In the genomic region with DNA sequence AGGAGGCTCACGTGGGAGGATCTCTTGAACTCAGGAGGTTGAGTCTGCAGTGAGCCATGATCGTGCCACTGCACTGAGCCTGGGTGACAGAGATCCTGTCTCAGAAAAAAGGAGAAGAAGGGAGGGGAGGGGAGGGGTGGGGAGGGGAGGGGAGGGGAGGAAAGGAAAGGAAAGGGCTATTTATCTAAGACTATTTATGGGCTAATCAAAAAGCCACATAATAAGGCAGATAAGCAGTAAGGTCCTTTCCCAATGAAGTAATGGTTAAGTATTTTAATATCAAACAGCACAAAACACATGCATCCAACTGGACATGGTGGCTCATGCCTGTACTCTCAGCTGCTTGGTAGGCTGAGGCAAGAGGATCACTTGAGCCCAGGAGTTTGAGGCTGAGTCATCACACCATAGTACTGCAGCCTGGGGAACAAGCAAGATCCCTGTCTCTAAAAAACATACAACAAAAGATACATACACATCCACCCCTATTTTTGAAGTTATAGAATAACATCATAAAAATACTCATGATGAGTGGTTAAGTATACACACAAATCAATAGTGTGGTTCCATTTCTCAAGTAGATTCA, we compare ENCODE assay signal across 13 cellular contexts. TPM values are rescaled to one million over a fixed set of nuclear protein-coding genes. Genes with fewer than 3 reads are reported as not detected.
DNase-seq lines count a peak whose midpoint lies in the region; ATAC-seq, FAIRE-seq and TF ChIP-seq lines count a peak whose summit lies in the region.
"Had no signal": no experiment of that assay in that cellular context is flagged by ENCODE, and none has a peak within 500 bp of the region (broad histone marks: within the 10 kb centered on the region; RNA-seq: fewer than 3 reads in every experiment).

No MANE protein-coding gene starts in this region.

- H3K4me1 Mint-ChIP-seq in astrocyte (ENCODE audit: low read depth, unreplicated experiment), result peaks cover 36% of the 10 kb centered on the region
- no peaks in the 10 kb centered on the region for H3K4me1 Mint-ChIP-seq in activated CD4-positive, alpha-beta T cell treated with anti-CD3 and anti-CD28 coated beads for 36 hours

- H3K36me3 ChIP-seq in HUES6 (ENCODE audit: control insufficient read depth, insufficient read depth, low read length) (peaks cover 6% of the 10 kb centered on the region; the same call in 1 of the 2 replicates), astrocyte (ENCODE audit: insufficient read depth, low read length) (peaks cover 7% of the 10 kb centered on the region), A673 (ENCODE audit: insufficient read depth, low read length, poor library complexity, severe bottlenecking) (no peaks in the 10 kb centered on the region)

- H3K79me2 ChIP-seq in astrocyte (ENCODE audit: insufficient read depth, low read length), result peaks cover 100% of the 10 kb centered on the region

- TF ChIP-seq CTCF in AG10803 (conservative IDR thresholded peaks at IDR 0.05; ENCODE audit: low read length) (no peak), astrocyte (IDR thresholded peaks at IDR 0.05; ENCODE audit: insufficient read depth, low read depth, low read length) (no peak), foreskin keratinocyte (conservative IDR thresholded peaks at IDR 0.05) (no peak), A673 (conservative IDR thresholded peaks at IDR 0.05; ENCODE audit: low read depth, low read length) (no peak)

- no peaks in the 10 kb centered on the region for H3K9me3 Mint-ChIP-seq in astrocyte (ENCODE audit: unreplicated experiment)
- no peaks in the 10 kb centered on the region for H3K9me3 Mint-ChIP-seq in activated CD4-positive, alpha-beta T cell treated with anti-CD3 and anti-CD28 coated beads for 36 hours (ENCODE audit: low read depth)
- H3K9me3 Mint-ChIP-seq: dendritic cell treated with granulocyte-macrophage colony-stimulating factor and Interleukin-4, amounts not matched to agents 40 ng/mL and 50 ng/mL, for 4 days had no signal

- H2AFZ ChIP-seq in astrocyte (ENCODE audit: low read depth, low read length), result no peak overlapping the region

- H3K27me3 ChIP-seq in HUES6 (ENCODE audit: control insufficient read depth, insufficient read depth, low read length) (no peaks in the 10 kb centered on the region), astrocyte (ENCODE audit: insufficient read depth, low read length) (no peaks in the 10 kb centered on the region), foreskin keratinocyte (no peaks in the 10 kb centered on the region), A673 (replicated peaks; ENCODE audit: insufficient read depth, low read depth, low read length, poor library complexity) (no peaks in the 10 kb centered on the region)

- peaks cover 1% of the 10 kb centered on the region for H3K36me3 Mint-ChIP-seq in astrocyte (ENCODE audit: low read depth, unreplicated experiment)
- H3K36me3 Mint-ChIP-seq in activated CD4-positive, alpha-beta T cell treated with anti-CD3 and anti-CD28 coated beads for 36 hours (ENCODE audit: low read depth), result no peaks in the 10 kb centered on the region
- H3K36me3 Mint-ChIP-seq: activated naive CD8-positive, alpha-beta T cell had no signal

- no peaks in the 10 kb centered on the region for H3K27me3 Mint-ChIP-seq in astrocyte (ENCODE audit: low read depth, unreplicated experiment)
- H3K27me3 Mint-ChIP-seq in activated CD4-positive, alpha-beta T cell treated with anti-CD3 and anti-CD28 coated beads for 36 hours, result peaks cover 8% of the 10 kb centered on the region

- intact Hi-C loops in activated CD4-positive, alpha-beta T cell treated with anti-CD3 and anti-CD28 coated beads for 36 hours (cut with DNase I, micrococcal nuclease), result no loop called here
- intact Hi-C loops in A673 (cut with micrococcal nuclease; ENCODE audit: unreplicated experiment), result no loop called here

- H3K9me3 ChIP-seq in HUES6 (ENCODE audit: control insufficient read depth, insufficient read depth, low read depth, low read length) (no peaks in the 10 kb centered on the region), astrocyte (ENCODE audit: insufficient read depth, low read depth, low read length) (no peaks in the 10 kb centered on the region), A673 (ENCODE audit: low read depth, low read length, poor library complexity, severe bottlenecking) (no peaks in the 10 kb centered on the region)

- DNase-seq in AG10803 (ENCODE audit: low read depth) (peak; percentile 60), astrocyte (ENCODE audit: low read depth) (peak; percentile 77), foreskin keratinocyte (peak in 1 of 2 donors; percentile 78), A673 (ENCODE audit: low spot score) (no peak)
- DNase-seq in activated CD4-positive, alpha-beta T cell treated with anti-CD3 and anti-CD28 coated beads for 36 hours, result no peak
- DNase-seq: stimulated activated CD8-positive, alpha-beta memory T cell treated with anti-CD3 and anti-CD28 coated beads, Interleukin-4, amount 100 ng/mL, for 48 hours had no signal

- H3K27ac ChIP-seq in HUES6 (ENCODE audit: low read depth, low read length) (no peak overlapping the region), astrocyte (ENCODE audit: low read depth, low read length) (no peak overlapping the region), foreskin keratinocyte (no peak overlapping the region), A673 (ENCODE audit: low read depth, low read length, poor library complexity, severe bottlenecking) (no peak overlapping the region)

- H3K4me1 ChIP-seq in HUES6 (ENCODE audit: control insufficient read depth, insufficient read depth, low read length), result peaks cover 53% of the 10 kb centered on the region
- peaks cover 27% of the 10 kb centered on the region for H3K4me1 ChIP-seq in astrocyte (ENCODE audit: insufficient read depth, low read length)
- H3K4me1 ChIP-seq in foreskin keratinocyte, result peaks cover 63% of the 10 kb centered on the region
- H3K4me1 ChIP-seq in A673 (ENCODE audit: insufficient read depth, low read length, poor library complexity, severe bottlenecking), result peaks cover 4% of the 10 kb centered on the region

- no peak for FAIRE-seq in astrocyte (lab: Jason Lieb, UNC)
- FAIRE-seq: K562, urothelium cell line had no signal

- CTCF ChIA-PET in activated CD4-positive, alpha-beta T cell treated with anti-CD3 and anti-CD28 coated beads for 36 hours (lab: Charles Lee), result interaction anchor here (0.7 kb wide), 1 partner anchor 9 kb away, joined by 3 read pairs; the partner anchor contains the start of gene PAWR
- CTCF ChIA-PET in A673 (lab: Charles Lee), result no interaction called here

- H3K9ac ChIP-seq in HUES6 (ENCODE audit: low read length) (peak overlapping the region; percentile 29), astrocyte (ENCODE audit: low read length) (no peak overlapping the region)

- peak; percentile 84 for ATAC-seq in foreskin keratinocyte
- no peak for ATAC-seq in HG03442 (IDR thresholded peaks at IDR 0.05; ENCODE audit: unreplicated experiment)
- no peak for ATAC-seq in HG03095 (IDR thresholded peaks at IDR 0.05; ENCODE audit: unreplicated experiment)
- ATAC-seq in activated CD4-positive, alpha-beta T cell treated with anti-CD3 and anti-CD28 coated beads for 36 hours, result no peak
- ATAC-seq: K562 had no signal

- no peak overlapping the region for H3K4me2 ChIP-seq in astrocyte (ENCODE audit: low read length)

- no TSS peak for BruUV-seq in A673 (replicated peaks; lab: Mats Ljungman, UMichigan)

- peak overlapping the region; percentile 79 for H3K27ac Mint-ChIP-seq in astrocyte (ENCODE audit: unreplicated experiment)
- H3K27ac Mint-ChIP-seq in activated CD4-positive, alpha-beta T cell treated with anti-CD3 and anti-CD28 coated beads for 36 hours, result no peak overlapping the region
- H3K27ac Mint-ChIP-seq: activated naive CD8-positive, alpha-beta T cell; dendritic cell treated with granulocyte-macrophage colony-stimulating factor and Interleukin-4, amounts not matched to agents 40 ng/mL and 50 ng/mL, for 4 days had no signal

- H3K4me3 ChIP-seq in AG10803 (ENCODE audit: low read length), result no peak overlapping the region
- no peak overlapping the region for H3K4me3 ChIP-seq in HUES6 (ENCODE audit: low read depth, low read length)
- H3K4me3 ChIP-seq in astrocyte (ENCODE audit: insufficient read depth, low read depth, low read length), result no peak overlapping the region
- no peak overlapping the region for H3K4me3 ChIP-seq in A673 (ENCODE audit: low read depth, low read length, poor library complexity, severe bottlenecking)
- H3K4me3 ChIP-seq: K562 had no signal

- H3K4me3 Mint-ChIP-seq in astrocyte (ENCODE audit: unreplicated experiment), result no peak overlapping the region
- no peak overlapping the region for H3K4me3 Mint-ChIP-seq in activated CD4-positive, alpha-beta T cell treated with anti-CD3 and anti-CD28 coated beads for 36 hours
- H3K4me3 Mint-ChIP-seq: activated naive CD8-positive, alpha-beta T cell; dendritic cell treated with granulocyte-macrophage colony-stimulating factor and Interleukin-4, amounts not matched to agents 40 ng/mL and 50 ng/mL, for 4 days had no signal

- H4K20me1 ChIP-seq in astrocyte (ENCODE audit: insufficient read depth, low read length), result peaks cover 71% of the 10 kb centered on the region

- POLR2A ChIA-PET in activated CD4-positive, alpha-beta T cell treated with anti-CD3 and anti-CD28 coated beads for 36 hours (lab: Charles Lee), result no interaction called here
- POLR2A ChIA-PET in A673 (lab: Charles Lee; ENCODE audit: low non-redundant PET), result no interaction called here

RNA-seq across cellular contexts. Expression of gene PAWR, which starts 9.7 kb away (rescaled TPM):
- total RNA-seq in astrocyte, result 189 and 204 TPM in 2 replicates
- total RNA-seq in foreskin keratinocyte, result 51.6 and 51.9 TPM in 2 replicates
- 24.9 and 28.6 TPM in 2 replicates for polyA plus RNA-seq in foreskin keratinocyte
- 10 to 100 TPM in 1 of 2 experiments, 1 to 10 TPM in 1; 7.0 to 10.1 TPM for total RNA-seq in activated CD4-positive, alpha-beta T cell treated with anti-CD3 and anti-CD28 coated beads for 36 hours
- total RNA-seq in A673 (2021), result 52.7 and 55.3 TPM in 2 replicates
- polyA plus RNA-seq: K562 had no signal

Comparison
In these comparisons a context has a peak if more than half of its experiments do, and no peak if none do; other contexts are left out.
1. DNase-seq: peak in AG10803 (single experiment) and astrocyte (single experiment); none in activated CD4-positive, alpha-beta T cell treated with anti-CD3 and anti-CD28 coated beads for 36 hours (single experiment) and A673 (single experiment).